In the genomic region with DNA sequence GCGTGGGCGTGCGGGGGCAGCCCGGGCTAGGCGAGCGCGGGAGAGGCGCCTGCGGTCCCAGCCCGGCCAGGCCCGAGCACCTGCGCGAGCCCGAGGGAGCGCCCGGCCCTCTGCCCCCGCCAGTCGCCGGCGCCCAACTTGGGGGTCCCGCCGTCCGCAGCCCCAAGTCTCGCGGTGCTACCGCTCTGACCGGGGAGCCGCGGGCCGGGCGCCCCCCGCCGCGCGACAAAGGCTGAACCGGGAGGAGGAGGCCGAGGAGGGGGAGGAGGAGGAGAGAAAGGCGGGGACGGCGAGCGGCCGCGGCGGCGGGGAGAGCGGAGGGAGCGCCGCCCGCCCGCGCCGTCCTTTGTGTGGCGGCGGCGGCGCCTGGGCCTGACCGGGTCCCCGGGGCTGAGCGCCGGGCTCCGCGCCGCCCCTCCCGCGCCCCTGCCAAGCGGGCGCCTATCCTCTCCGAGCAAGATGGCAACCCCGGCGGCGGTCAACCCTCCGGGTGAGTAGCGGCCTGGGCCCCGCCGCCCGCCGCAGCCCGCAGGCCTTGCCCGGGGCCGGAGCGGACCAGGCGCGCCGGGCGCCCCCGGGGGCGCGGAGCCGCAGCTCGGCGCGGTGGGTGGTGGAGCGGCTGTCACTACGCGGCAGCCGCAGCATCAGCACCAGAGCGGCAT, we compare ENCODE assay signal across 8 cellular contexts. TPM values are rescaled to one million over a fixed set of nuclear protein-coding genes. Genes with fewer than 3 reads are reported as not detected.
DNase-seq lines count a peak whose midpoint lies in the region; ATAC-seq and TF ChIP-seq lines count a peak whose summit lies in the region.

ARNT2 (plus strand) TSS at position 326 of the 662 bp plus-strand sequence; CDS start at position 460, 134 bp downstream.

- TF ChIP-seq POLR2A in transverse colon (IDR thresholded peaks at IDR 0.05), result no peak

- peak; percentile 47 for ATAC-seq in lung (ENCODE audit: insufficient read depth, low FRiP score)
- no peak for ATAC-seq in HG02623 (IDR thresholded peaks at IDR 0.05; ENCODE audit: unreplicated experiment)

- H3K36me3 ChIP-seq in lung (ENCODE audit: control insufficient read depth in 2 of 2, insufficient read depth in 2 of 2, low read length in 2 of 2) (no peaks in the 10 kb centered on the region), transverse colon (no peaks in the 10 kb centered on the region)

- WGBS in lung, 2 donors, result 0 to 1% methylated on average over 51 to 97 of the region's 97 CpGs
- WGBS in transverse colon (ENCODE audit: low coverage in 1 of 2), 2 donors, result 0% methylated on average over 24 of the region's 97 CpGs; no CpG with 5 or more reads in 1 of the 2 donors

- no peak for TF ChIP-seq CTCF in lung (IDR thresholded peaks at IDR 0.05; ENCODE audit: control extremely low read depth, extremely low read depth)
- TF ChIP-seq CTCF in transverse colon (IDR thresholded peaks at IDR 0.05), result no peak

- DNase-seq in GM03348 (ENCODE audit: low spot score) (peak; percentile 65), NCI-H2227 (lab: John Stamatoyannopoulos, UW; ENCODE audit: unreplicated experiment) (peak; percentile 67), lung (ENCODE audit: low spot score) (no peak), transverse colon (no peak), activated gamma-delta T cell treated with Interleukin-2 at 50 U/mL for 16 hours (no peak)
- no peak for DNase-seq in effector CD4-positive, alpha-beta T cell

- H3K27me3 ChIP-seq in lung (ENCODE audit: control insufficient read depth, insufficient read depth) (no peaks in the 10 kb centered on the region), transverse colon (peaks cover 46% of the 10 kb centered on the region)

- in situ Hi-C loops in transverse colon (cut with MboI; ENCODE audit: low pct_ligation_motif_present in 1 of 4, low pct_unique_long_range_greater_than_20kb in 1 of 4, low sequenced_read_pairs in 3 of 4), result no loop called here

- intact Hi-C loops in transverse colon (cut with DNase I; ENCODE audit: low total_unique reads), result no loop called here

- peak within 1 kb of the TSS; percentile 83 for H3K27ac ChIP-seq in cingulate gyrus (ENCODE audit: low read depth, low read length)
- H3K27ac ChIP-seq in lung (ENCODE audit: low read depth in 1 of 2, low read length in 1 of 2), result peak within 1 kb of the TSS in 1 of 2 donors; percentile 10
- peak within 1 kb of the TSS; percentile 24 to 55 (median 35) for H3K27ac ChIP-seq in transverse colon

- TF ChIP-seq EP300 in transverse colon (IDR thresholded peaks at IDR 0.05; ENCODE audit: low read depth), result no peak

- H3K4me3 ChIP-seq in lung, result peak within 1 kb of the TSS; percentile 53
- peak within 1 kb of the TSS; percentile 24 to 55 (median 51) for H3K4me3 ChIP-seq in transverse colon

- H3K4me1 ChIP-seq in lung (ENCODE audit: control insufficient read depth in 2 of 2, insufficient read depth in 2 of 2, low read length in 2 of 2) (peaks cover 0 to 2% of the 10 kb centered on the region in 2 donors), transverse colon (peaks cover 0 to 6% (median 5%) of the 10 kb centered on the region in 4 donors)

- H3K9me3 ChIP-seq in lung (ENCODE audit: control insufficient read depth in 2 of 2, insufficient read depth in 1 of 2, low read length in 1 of 2) (no peaks in the 10 kb centered on the region), transverse colon (no peaks in the 10 kb centered on the region)

RNA-seq across cellular contexts. Expression of gene ARNT2, which starts in this region (rescaled TPM):
- total RNA-seq in lung (10 to 100 TPM in 1 of 2 donors, 1 to 10 TPM in 1; 4.5 to 12.2 TPM), transverse colon (1 to 10 TPM in 3 of 4 donors, not detected in 1; 1.9 to 4.0 (median 2.5) TPM)
- 1 to 10 TPM; 2.0 to 6.5 TPM for polyA plus RNA-seq in lung

Comparison
In these comparisons a context has a peak if more than half of its experiments do, and no peak if none do; other contexts are left out.
1. DNase-seq: peak in GM03348 (single experiment) and NCI-H2227 (single experiment); none in lung (single experiment), transverse colon (single experiment), effector CD4-positive, alpha-beta T cell (single experiment) and activated gamma-delta T cell treated with Interleukin-2 at 50 U/mL for 16 hours (single experiment).